In genomic region chr6:139964737-139965136, GRCh38 we compare ENCODE assay signal across 19 cellular contexts.
DNase-seq lines count a peak whose midpoint lies in the region; ATAC-seq, FAIRE-seq and TF ChIP-seq lines count a peak whose summit lies in the region.
"Had no signal": no experiment of that assay in that cellular context is flagged by ENCODE, and none has a peak within 500 bp of the region (broad histone marks: within the 10 kb centered on the region; RNA-seq: fewer than 3 reads in every experiment).

No MANE protein-coding gene starts in this region.

- H3K27ac ChIP-seq in endodermal cell (ENCODE audit: low read depth, low read length), result peak overlapping the region; percentile 16
- H3K27ac ChIP-seq: RWPE1, SJCRH30 had no signal

- H3K9me3 ChIP-seq in endodermal cell (ENCODE audit: control insufficient read depth, low read length) (no peaks in the 10 kb centered on the region), neuron (ENCODE audit: low read length) (peaks cover 2% of the 10 kb centered on the region)
- H3K9me3 ChIP-seq: BE2C, SJCRH30 had no signal

- H3K4me1 ChIP-seq in endodermal cell (ENCODE audit: control insufficient read depth, insufficient read depth, low read length) (peaks cover 9% of the 10 kb centered on the region), neuron (ENCODE audit: insufficient read depth, low read length) (peaks cover 1% of the 10 kb centered on the region)
- H3K4me1 ChIP-seq: SJCRH30 had no signal

- no peak overlapping the region for H3K9ac ChIP-seq in endodermal cell (ENCODE audit: extremely low read depth, low read length, poor library complexity, severe bottlenecking)

- no peaks in the 10 kb centered on the region for H3K27me3 Mint-ChIP-seq in endodermal cell (ENCODE audit: insufficient read depth)
- peaks cover 2% of the 10 kb centered on the region for H3K27me3 Mint-ChIP-seq in activated naive CD8-positive, alpha-beta T cell treated with anti-CD3 and anti-CD28 coated beads, Interleukin-2, amount 50 U/mL, for 24 hours

- no peak for TF ChIP-seq CTCF in endodermal cell (conservative IDR thresholded peaks at IDR 0.05)

- peak; percentile 100 for FAIRE-seq in G401.6 (lab: Jason Lieb, UNC)

- H3K9me3 Mint-ChIP-seq in endodermal cell, result no peaks in the 10 kb centered on the region
- no peaks in the 10 kb centered on the region for H3K9me3 Mint-ChIP-seq in activated naive CD8-positive, alpha-beta T cell treated with anti-CD3 and anti-CD28 coated beads, Interleukin-2, amount 50 U/mL, for 24 hours
- H3K9me3 Mint-ChIP-seq: CD8-positive, alpha-beta T cell had no signal

- peaks cover 14% of the 10 kb centered on the region for H3K4me1 Mint-ChIP-seq in endodermal cell
- no peaks in the 10 kb centered on the region for H3K4me1 Mint-ChIP-seq in activated naive CD8-positive, alpha-beta T cell treated with anti-CD3 and anti-CD28 coated beads, Interleukin-2, amount 50 U/mL, for 24 hours

- no peaks in the 10 kb centered on the region for H3K36me3 Mint-ChIP-seq in endodermal cell (ENCODE audit: low read depth)
- H3K36me3 Mint-ChIP-seq in activated naive CD8-positive, alpha-beta T cell treated with anti-CD3 and anti-CD28 coated beads, Interleukin-2, amount 50 U/mL, for 24 hours (ENCODE audit: low read depth), result no peaks in the 10 kb centered on the region
- H3K36me3 Mint-ChIP-seq: CD8-positive, alpha-beta T cell had no signal

- H3K27me3 ChIP-seq in endodermal cell (ENCODE audit: control insufficient read depth, insufficient read depth, low read length, poor library complexity, severe bottlenecking) (no peaks in the 10 kb centered on the region), neuron (ENCODE audit: insufficient read depth, low read length) (no peaks in the 10 kb centered on the region)
- H3K27me3 ChIP-seq: BE2C, SJCRH30 had no signal

- H3K4me3 ChIP-seq in endodermal cell (ENCODE audit: low read length), result no peak overlapping the region
- no peak overlapping the region for H3K4me3 ChIP-seq in neuron (ENCODE audit: low read length)
- H3K4me3 ChIP-seq: SJCRH30 had no signal

- 84 to 87% methylated on average over 3 to 6 of the region's 6 CpGs for WGBS in endodermal cell (ENCODE audit: insufficient coverage in 1 of 2, insufficient read length in 1 of 2), 2 experiments

- H2AFZ ChIP-seq in neuron (ENCODE audit: low read depth, low read length), result peak overlapping the region; percentile 16

- no peak for ATAC-seq in activated naive CD8-positive, alpha-beta T cell treated with anti-CD3 and anti-CD28 coated beads, Interleukin-2, amount 50 U/mL, for 24 hours
- ATAC-seq: CD8-positive, alpha-beta T cell had no signal

- H3K36me3 ChIP-seq in endodermal cell (ENCODE audit: control insufficient read depth, insufficient read depth, low read length), result no peaks in the 10 kb centered on the region
- no peaks in the 10 kb centered on the region for H3K36me3 ChIP-seq in neuron (ENCODE audit: insufficient read depth, low read length)
- H3K36me3 ChIP-seq: BE2C, SJCRH30 had no signal

- H3K27ac Mint-ChIP-seq in endodermal cell, result no peak overlapping the region
- H3K27ac Mint-ChIP-seq in activated naive CD8-positive, alpha-beta T cell treated with anti-CD3 and anti-CD28 coated beads, Interleukin-2, amount 50 U/mL, for 24 hours, result no peak overlapping the region
- H3K27ac Mint-ChIP-seq: CD8-positive, alpha-beta T cell had no signal

- no peak overlapping the region for H3K4me3 Mint-ChIP-seq in endodermal cell
- no peak overlapping the region for H3K4me3 Mint-ChIP-seq in activated naive CD8-positive, alpha-beta T cell treated with anti-CD3 and anti-CD28 coated beads, Interleukin-2, amount 50 U/mL, for 24 hours
- H3K4me3 Mint-ChIP-seq: CD8-positive, alpha-beta T cell had no signal

- DNase-seq in M059J (ENCODE audit: low read depth) (peak; percentile 32), endodermal cell (no peak), NCI-H146 treated with DMSO at 0.1 percent for 48 hours (lab: John Stamatoyannopoulos, UW; ENCODE audit: unreplicated experiment) (no peak), cerebellum (ENCODE audit: low spot score) (no peak), AG08396 (ENCODE audit: low spot score) (no peak)
- DNase-seq in activated naive CD8-positive, alpha-beta T cell treated with anti-CD3 and anti-CD28 coated beads, Interleukin-2, amount 50 U/mL, for 24 hours, result no peak
- DNase-seq: BE2C; CD8-positive, alpha-beta T cell; HCEC 1CT; KBM-7; NCI-H2029; NCI-H2171; NCI-H446; NK-92 treated with Interleukin-12 subunit alpha and Interleukin-12 subunit beta, amount 100 ng/mL, for 24 hours; OCI-M1; SJCRH30 had no signal
